In the genomic region with DNA sequence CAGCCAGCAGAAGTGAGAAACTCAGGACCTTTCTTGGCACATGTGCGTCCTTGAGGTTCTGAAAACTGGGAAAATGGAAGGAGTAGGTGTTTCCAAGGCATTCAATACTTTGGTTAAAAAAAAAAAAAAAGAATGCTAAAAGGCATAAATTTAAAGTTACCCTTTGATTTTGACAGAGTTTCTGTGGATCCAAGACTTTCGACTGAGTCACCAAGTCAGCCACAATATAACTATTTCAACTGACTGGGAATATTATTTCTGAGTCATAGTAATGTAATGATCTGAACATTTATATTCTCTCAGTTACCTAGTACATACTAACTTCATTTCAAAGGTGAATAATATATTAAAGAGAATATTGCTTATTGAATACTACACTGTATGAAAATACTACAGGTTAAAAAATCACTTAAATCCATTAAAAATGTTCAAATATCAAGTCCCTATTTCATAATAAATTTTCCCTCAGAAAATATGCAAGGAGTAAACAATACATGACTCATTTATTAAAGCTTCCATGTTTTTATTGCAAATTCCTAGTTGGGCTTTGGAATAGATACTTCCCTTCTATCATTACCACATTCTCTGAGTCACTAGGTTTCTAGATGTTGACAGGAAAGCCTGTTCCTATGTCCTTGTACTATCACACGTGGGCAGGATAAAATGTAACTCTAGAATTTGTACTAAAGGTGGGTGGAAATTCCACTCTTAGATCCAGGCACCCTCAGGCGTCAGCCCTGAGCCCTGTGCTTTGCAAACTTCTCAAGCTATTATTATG, we compare ENCODE assay signal across 13 cellular contexts. TPM values are rescaled to one million over a fixed set of nuclear protein-coding genes. Genes with fewer than 3 reads are reported as not detected.
DNase-seq lines count a peak whose midpoint lies in the region; FAIRE-seq and TF ChIP-seq lines count a peak whose summit lies in the region.
"Had no signal": no experiment of that assay in that cellular context is flagged by ENCODE, and none has a peak within 500 bp of the region (broad histone marks: within the 10 kb centered on the region; RNA-seq: fewer than 3 reads in every experiment).

No MANE protein-coding gene starts in this region.

- DNase-seq in HFF-Myc (ENCODE audit: extremely low read depth, low read depth) (peak; percentile 72), astrocyte of the cerebellum (ENCODE audit: low read depth) (peak; percentile 70), glomerular endothelial cell (ENCODE audit: extremely low read depth, low read depth, low spot score) (peak; percentile 77), suprapubic skin (ENCODE audit: low spot score in 2 of 2) (no peak), SHP77 treated with DMSO at 0.1 percent for 48 hours (lab: John Stamatoyannopoulos, UW) (no peak), GM12891 (ENCODE audit: insufficient read length, low spot score) (no peak), T-helper 2 cell (no peak), iPS-NIHi11 (ENCODE audit: low spot score) (no peak)
- DNase-seq: aorta, heart left ventricle, MM.1S, naive B cell, NCI-H526 treated with DMSO at 0.1 percent for 48 hours had no signal

- H3K4me3 ChIP-seq in HFF-Myc (replicated peaks; ENCODE audit: low read depth, low read length) (no peak overlapping the region), astrocyte of the cerebellum (ENCODE audit: low read depth, low read length) (no peak overlapping the region), suprapubic skin (no peak overlapping the region)
- H3K4me3 ChIP-seq: heart left ventricle had no signal

- 37% methylated on average over 4 of the region's 4 CpGs for WGBS in suprapubic skin

- TF ChIP-seq CTCF in HFF-Myc (IDR thresholded peaks at IDR 0.05; ENCODE audit: low read depth, low read length, missing control alignments): no peak
- TF ChIP-seq CTCF in astrocyte of the cerebellum (IDR thresholded peaks at IDR 0.05; ENCODE audit: low read depth, low read length, missing control alignments): no peak
- no peak for TF ChIP-seq CTCF in suprapubic skin (IDR thresholded peaks at IDR 0.05)

- no peak for FAIRE-seq in GM12891 (lab: Jason Lieb, UNC)

- no peak for TF ChIP-seq EP300 in suprapubic skin (IDR thresholded peaks at IDR 0.05)

- H3K9me3 ChIP-seq in suprapubic skin: no peaks in the 10 kb centered on the region
- H3K9me3 ChIP-seq: heart left ventricle had no signal

- TF ChIP-seq POLR2A in suprapubic skin (IDR thresholded peaks at IDR 0.05) (no peak), GM12891 (IDR thresholded peaks at IDR 0.05; ENCODE audit: low read depth, low read length) (no peak)

- peaks cover 22% of the 10 kb centered on the region for H3K4me1 ChIP-seq in suprapubic skin

- H3K27me3 ChIP-seq in suprapubic skin: peaks cover 3% of the 10 kb centered on the region

- H3K36me3 ChIP-seq in suprapubic skin: no peaks in the 10 kb centered on the region
- H3K36me3 ChIP-seq: heart left ventricle had no signal

- peak overlapping the region; percentile 27 for H3K27ac ChIP-seq in suprapubic skin
- H3K27ac ChIP-seq: heart left ventricle had no signal

- in situ Hi-C loops in astrocyte of the cerebellum (cut with HindIII; ENCODE audit: low sequenced_read_pairs): loop anchor here (5.0 kb wide), 1 partner anchor 33 kb away; a partner anchor contains a TSS

TF ChIP-seq in GM12891, 5 proteins besides CTCF, POLR2A, EP300 and RAD21:
- TF ChIP-seq SPI1 (IDR thresholded peaks at IDR 0.05; ENCODE audit: low read depth, low read length) (no peak), PAX5 (IDR thresholded peaks at IDR 0.05; ENCODE audit: insufficient read depth, low read length, severe bottlenecking) (no peak), POU2F2 (IDR thresholded peaks at IDR 0.05; ENCODE audit: low read depth, low read length) (no peak), TAF1 (IDR thresholded peaks at IDR 0.05; ENCODE audit: low read depth, low read length) (no peak)

RNA-seq across cellular contexts. Expression of a gene that starts 2.3 kb away (rescaled TPM):
- total RNA-seq in glomerular endothelial cell (1.3 and 1.4 TPM in 2 replicates), suprapubic skin (10 to 100 TPM in 1 of 4 donors, 1 to 10 TPM in 3; 7.7 to 10.4 (median 9.2) TPM)
- polyA plus RNA-seq in GM12891 (2012; ENCODE audit: low read depth, missing spikeins): not detected

RNA-seq across cellular contexts. Expression of a gene that starts 33.9 kb away (rescaled TPM):
- 2.3 and 2.5 TPM in 2 replicates for total RNA-seq in glomerular endothelial cell
- total RNA-seq in suprapubic skin: 1 to 10 TPM in 3 of 4 donors, under 1 TPM in 1; 0.76 to 3.3 (median 1.8) TPM
- polyA plus RNA-seq in GM12891 (2012; ENCODE audit: low read depth, missing spikeins): 0.01 TPM

Comparison
In these comparisons a context has a peak if more than half of its experiments do, and no peak if none do; other contexts are left out.
1. DNase-seq: peak in HFF-Myc (single experiment), astrocyte of the cerebellum (single experiment) and glomerular endothelial cell (single experiment); none in suprapubic skin (0 of 2), SHP77 treated with DMSO at 0.1 percent for 48 hours (single experiment), GM12891 (single experiment), T-helper 2 cell (0 of 5) and iPS-NIHi11 (single experiment).